ENCODE assay signal across 16 cellular contexts in the genomic region with DNA sequence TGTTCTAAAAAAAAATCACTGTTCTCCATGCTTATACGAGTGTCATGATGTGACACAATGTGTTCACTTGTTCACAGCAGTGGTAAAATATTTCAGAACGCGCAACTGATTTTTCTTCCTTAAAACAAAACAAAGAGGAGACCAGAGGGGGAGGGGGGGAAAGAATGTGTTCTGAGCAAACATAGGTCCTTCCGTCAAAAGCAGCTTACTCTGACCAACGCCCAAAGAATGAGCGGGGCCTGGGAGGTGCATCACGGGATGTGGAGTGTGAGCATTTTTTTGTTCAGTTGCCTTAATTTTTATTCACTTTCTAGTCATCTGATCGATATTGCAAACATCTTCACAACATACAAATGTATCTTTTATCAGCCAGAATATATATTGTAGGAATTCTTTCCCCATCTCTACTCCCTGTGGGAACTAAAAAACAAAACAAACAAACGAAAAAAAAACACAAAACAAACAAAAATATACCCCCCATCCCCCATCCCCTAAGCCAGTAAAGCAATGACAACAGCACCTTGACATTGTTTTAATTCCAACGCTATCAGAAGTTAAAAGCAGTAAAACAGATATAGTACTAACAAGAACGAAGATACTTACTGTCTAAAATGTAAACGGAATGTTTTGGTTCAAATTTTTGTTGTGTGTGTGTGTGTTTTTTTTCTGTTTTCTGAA. TPM values are rescaled to one million over a fixed set of nuclear protein-coding genes. Genes with fewer than 3 reads are reported as not detected.
A peak's percentile ranks its signal among the peaks of the same experiment; 100 is the strongest.
DNase-seq lines count a peak whose midpoint lies in the region; ATAC-seq, FAIRE-seq and TF ChIP-seq lines count a peak whose summit lies in the region.
"Had no signal": no experiment of that assay in that cellular context is flagged by ENCODE, and none has a peak within 500 bp of the region (broad histone marks: within the 10 kb centered on the region; RNA-seq: fewer than 3 reads in every experiment).

No MANE protein-coding gene starts in this region.

- TF ChIP-seq EP300 in HepG2 (IDR thresholded peaks at IDR 0.05; ENCODE audit: low read depth in 2 of 2, low read length in 2 of 2) (no peak), HepG2 (CRISPR knock-in tag; IDR thresholded peaks at IDR 0.05; ENCODE audit: borderline replicate concordance) (no peak)

- ATAC-seq in HepG2 = no peak
- no peak for ATAC-seq in right lobe of liver
- ATAC-seq in lower lobe of right lung = peak; percentile 53 to 75
- peak; percentile 73 for ATAC-seq in upper lobe of right lung
- ATAC-seq in HG02885 (IDR thresholded peaks at IDR 0.05; ENCODE audit: poor library complexity, unreplicated experiment) = no peak

- no peak for TF ChIP-seq CTCF in HepG2 (CRISPR knock-in tag; IDR thresholded peaks at IDR 0.05)
- no peak for TF ChIP-seq CTCF in right lobe of liver (IDR thresholded peaks at IDR 0.05)
- TF ChIP-seq CTCF in epithelial cell of esophagus (IDR thresholded peaks at IDR 0.05; ENCODE audit: insufficient read depth, low read depth, low read length, missing control alignments) = no peak
- TF ChIP-seq CTCF in lower lobe of right lung (IDR thresholded peaks at IDR 0.05) = no peak
- no peak for TF ChIP-seq CTCF in upper lobe of right lung (IDR thresholded peaks at IDR 0.05)

- H2AFZ ChIP-seq in HepG2 (ENCODE audit: low read length) = no peak overlapping the region

- no peak overlapping the region for H3K4me3 ChIP-seq in HepG2 (replicated peaks in 1 of 3; ENCODE audit: insufficient read depth in 1 of 3, low read depth in 2 of 3, low read length in 3 of 3)
- no peak overlapping the region for H3K4me3 ChIP-seq in right lobe of liver
- no peak overlapping the region for H3K4me3 ChIP-seq in epithelial cell of esophagus (ENCODE audit: low read length)
- no peak overlapping the region for H3K4me3 ChIP-seq in lower lobe of right lung
- no peak overlapping the region for H3K4me3 ChIP-seq in upper lobe of right lung
- H3K4me3 ChIP-seq: BLaER1 treated with 17β-estradiol and CSF1 and Interleukin-3, amounts not matched to agents 10 nM and 100 nM; HAP-1 had no signal

- DNase-seq in HepG2 (ENCODE audit: low spot score) (peak; percentile 9), right lobe of liver (no peak), epithelial cell of esophagus (ENCODE audit: low read depth) (peak; percentile 27), lower lobe of right lung (no peak), upper lobe of right lung (no peak), NCI-H345 (lab: John Stamatoyannopoulos, UW) (no peak)
- DNase-seq in activated CD8-positive, alpha-beta memory T cell treated with anti-CD3 and anti-CD28 coated beads, Interleukin-2, amount 50 U/mL, for 4 hours = no peak
- DNase-seq: AML-193; CD4-positive, CD25-positive, alpha-beta regulatory T cell; DMS53; GF-D8 had no signal

- peaks cover 0 to 7% of the 10 kb centered on the region in 2 experiments; a peak in 1 of 5 replicates for H3K27me3 ChIP-seq in HepG2 (ENCODE audit: control insufficient read depth in 1 of 2, insufficient read depth in 2 of 2, low read length in 2 of 2)
- no peaks in the 10 kb centered on the region for H3K27me3 ChIP-seq in right lobe of liver
- no peaks in the 10 kb centered on the region for H3K27me3 ChIP-seq in lower lobe of right lung (ENCODE audit: low read depth)
- H3K27me3 ChIP-seq in upper lobe of right lung = no peaks in the 10 kb centered on the region
- H3K27me3 ChIP-seq: BLaER1 treated with 17β-estradiol and CSF1 and Interleukin-3, amounts not matched to agents 10 nM and 100 nM had no signal

- H3K9me3 ChIP-seq in HepG2 (ENCODE audit: low read length) (no peaks in the 10 kb centered on the region), right lobe of liver (no peaks in the 10 kb centered on the region), lower lobe of right lung (no peaks in the 10 kb centered on the region), upper lobe of right lung (no peaks in the 10 kb centered on the region)
- H3K9me3 ChIP-seq: BLaER1 treated with 17β-estradiol and CSF1 and Interleukin-3, amounts not matched to agents 10 nM and 100 nM; HAP-1 had no signal

- BruUV-seq in HepG2 (replicated peaks; lab: Mats Ljungman, UMichigan) = no TSS peak

- TF ChIP-seq RAD21 in HepG2 (CRISPR knock-in tag; IDR thresholded peaks at IDR 0.05) = no peak

- H3K27ac ChIP-seq in HepG2 (ENCODE audit: extremely low read length, insufficient read depth, low read length) = no peak overlapping the region
- no peak overlapping the region for H3K27ac ChIP-seq in right lobe of liver
- H3K27ac ChIP-seq in lower lobe of right lung = no peak overlapping the region
- peak overlapping the region; percentile 13 for H3K27ac ChIP-seq in upper lobe of right lung
- H3K27ac ChIP-seq: 22Rv1; BLaER1 treated with 17β-estradiol and CSF1 and Interleukin-3, amounts not matched to agents 10 nM and 100 nM had no signal

- H3K79me2 ChIP-seq in HepG2 (ENCODE audit: insufficient read depth, low read length) = no peaks in the 10 kb centered on the region

- in situ Hi-C loops in HepG2 (cut with HindIII; ENCODE audit: extremely low pct_ligation_motif_present, low pct_unique_long_range_greater_than_20kb) = no loop called here

- no peak overlapping the region for H3K9ac ChIP-seq in HepG2 (ENCODE audit: insufficient read depth, low read depth, low read length)
- H3K9ac ChIP-seq: BLaER1 treated with 17β-estradiol and CSF1 and Interleukin-3, amounts not matched to agents 10 nM and 100 nM had no signal

- H3K4me2 ChIP-seq in HepG2 (ENCODE audit: low read depth, low read length) = no peak overlapping the region
- H3K4me2 ChIP-seq: BLaER1 treated with 17β-estradiol and CSF1 and Interleukin-3, amounts not matched to agents 10 nM and 100 nM had no signal

- CTCF ChIA-PET in HepG2 (lab: Yijun Ruan, JAX; ENCODE audit: low intra/inter-chr PET ratio, low total read pairs) = no interaction called here

- POLR2A ChIA-PET in HepG2 (lab: Yijun Ruan, JAX) = no interaction called here

- H3K36me3 ChIP-seq in HepG2 (replicated peaks in 1 of 2; ENCODE audit: control insufficient read depth in 1 of 2, insufficient read depth in 2 of 2, low read length in 2 of 2) (no peaks in the 10 kb centered on the region), right lobe of liver (no peaks in the 10 kb centered on the region), lower lobe of right lung (no peaks in the 10 kb centered on the region), upper lobe of right lung (no peaks in the 10 kb centered on the region)
- H3K36me3 ChIP-seq: BLaER1 treated with 17β-estradiol and CSF1 and Interleukin-3, amounts not matched to agents 10 nM and 100 nM; HAP-1 had no signal

- H4K20me1 ChIP-seq in HepG2 (ENCODE audit: insufficient read depth, low read length) = no peaks in the 10 kb centered on the region
- H4K20me1 ChIP-seq: BLaER1 treated with 17β-estradiol and CSF1 and Interleukin-3, amounts not matched to agents 10 nM and 100 nM had no signal

- intact Hi-C loops in HepG2 (cut with micrococcal nuclease; ENCODE audit: unreplicated experiment) = no loop called here
- intact Hi-C loops in right lobe of liver (cut with DNase I) = no loop called here
- intact Hi-C loops in lower lobe of right lung (cut with DNase I) = no loop called here
- intact Hi-C loops in upper lobe of right lung (cut with DNase I) = no loop called here

- no peak for FAIRE-seq in HepG2 (lab: Jason Lieb, UNC)
- FAIRE-seq: H1 had no signal

- H3K4me1 ChIP-seq in HepG2 (ENCODE audit: insufficient read depth, low read length) = no peaks in the 10 kb centered on the region
- H3K4me1 ChIP-seq in right lobe of liver = no peaks in the 10 kb centered on the region
- no peaks in the 10 kb centered on the region for H3K4me1 ChIP-seq in lower lobe of right lung
- H3K4me1 ChIP-seq in upper lobe of right lung = no peaks in the 10 kb centered on the region
- H3K4me1 ChIP-seq: BLaER1 treated with 17β-estradiol and CSF1 and Interleukin-3, amounts not matched to agents 10 nM and 100 nM; HAP-1 had no signal

- TF ChIP-seq POLR2A in HepG2 (IDR thresholded peaks at IDR 0.05; ENCODE audit: insufficient read depth in 1 of 2, low read depth in 2 of 2, low read length in 2 of 2) (no peak), right lobe of liver (IDR thresholded peaks at IDR 0.05) (no peak)

- WGBS in HepG2 (ENCODE audit: low lambda C conversion rate) = 30% methylated on average over 12 of the region's 12 CpGs
- WGBS in right lobe of liver (ENCODE audit: insufficient coverage, low coverage, low lambda C conversion rate, missing lambda C conversion rate) = 89% methylated on average over 12 of the region's 12 CpGs

TF ChIP-seq in HepG2, 621 proteins besides CTCF, POLR2A, EP300 and RAD21:
- TF ChIP-seq HNRNPK (IDR thresholded peaks at IDR 0.05; ENCODE audit: low read depth, low read length, poor library complexity, severe bottlenecking) = peak; percentile 26
- no peak for TF ChIP-seq FOXK2 (IDR thresholded peaks at IDR 0.05)
- TF ChIP-seq ATRX (CRISPR knock-in tag; IDR thresholded peaks at IDR 0.05; ENCODE audit: borderline replicate concordance) = no peak

RNA-seq across cellular contexts. Expression of gene BDNF, which starts 43.3 kb away (rescaled TPM):
- total RNA-seq in HepG2 (2016; rRNA removed; fragmentation: Illumina TruSeq; extraction: Trizol) (0.02 TPM in 1 of 2 replicates, not detected in the other), right lobe of liver (under 1 TPM in 3 of 6 experiments, not detected in 3; 0.06 to 0.27 (median 0.12) TPM), lower lobe of right lung (3.4 TPM), upper lobe of right lung (4.3 TPM)
- total RNA-seq in HepG2 (2016; cell fraction: cytosol; rRNA removed; fragmentation: Illumina TruSeq; extraction: Trizol; ENCODE audit: low read depth) = not detected in 2 replicates
- not detected in 2 replicates for total RNA-seq in HepG2 (2016; cell fraction: insoluble cytoplasmic fraction; rRNA removed; fragmentation: Illumina TruSeq; extraction: Trizol)
- not detected in 2 replicates for total RNA-seq in HepG2 (2016; cell fraction: membrane; rRNA removed; fragmentation: Illumina TruSeq; extraction: Trizol)
- not detected in 2 replicates for total RNA-seq in HepG2 (2016; cell fraction: nucleus; rRNA removed; fragmentation: Illumina TruSeq; extraction: Trizol)
- not detected in 2 replicates for polyA plus RNA-seq in HepG2 (2011; rRNA removed)
- polyA plus RNA-seq in HepG2 (2011; cell fraction: cytosol; rRNA removed) = not detected in 2 replicates
- polyA plus RNA-seq in HepG2 (2011; cell fraction: nucleus; rRNA removed) = not detected in 2 replicates
- not detected in 2 replicates for polyA plus RNA-seq in HepG2 (2012)
- not detected in 2 replicates for polyA plus RNA-seq in HepG2 (2016; cell fraction: cytosol; fragmentation: Illumina TruSeq; extraction: Trizol; ENCODE audit: low read depth)
- not detected in 2 replicates for polyA plus RNA-seq in HepG2 (2016; cell fraction: insoluble cytoplasmic fraction; fragmentation: Illumina TruSeq; extraction: Trizol; ENCODE audit: low read depth)
- polyA plus RNA-seq in HepG2 (2016; cell fraction: membrane; fragmentation: Illumina TruSeq; extraction: Trizol; ENCODE audit: low read depth) = not detected in 2 replicates
- not detected in 2 replicates for polyA plus RNA-seq in HepG2 (2016; cell fraction: nucleus; fragmentation: Illumina TruSeq; extraction: Trizol; ENCODE audit: insufficient read depth, low read depth)
- 0.75 TPM in 1 of 2 replicates, not detected in the other for polyA minus RNA-seq in HepG2 (2011; rRNA and poly(A)+ RNA removed; ENCODE audit: low replicate concordance)
- not detected in 2 replicates for polyA minus RNA-seq in HepG2 (2011; cell fraction: cytosol; rRNA and poly(A)+ RNA removed)
- not detected in 2 replicates for polyA minus RNA-seq in HepG2 (2011; cell fraction: nucleus; rRNA and poly(A)+ RNA removed)
- total RNA-seq: CD4-positive, CD25-positive, alpha-beta regulatory T cell had no signal
- polyA plus RNA-seq: CD4-positive, CD25-positive, alpha-beta regulatory T cell had no signal

Comparison
In these comparisons a context has a peak if more than half of its experiments do, and no peak if none do; other contexts are left out.
1. DNase-seq: peak in HepG2 (single experiment) and epithelial cell of esophagus (single experiment); none in right lobe of liver (0 of 3), lower lobe of right lung (single experiment), upper lobe of right lung (single experiment), NCI-H345 (single experiment) and activated CD8-positive, alpha-beta memory T cell treated with anti-CD3 and anti-CD28 coated beads, Interleukin-2, amount 50 U/mL, for 4 hours (single experiment).
2. ATAC-seq: peak in lower lobe of right lung (2 of 2) and upper lobe of right lung (single experiment); none in HepG2 (single experiment), right lobe of liver (0 of 4) and HG02885 (single experiment).